1 cellular context compared by ENCODE assay signal in the genomic region with DNA sequence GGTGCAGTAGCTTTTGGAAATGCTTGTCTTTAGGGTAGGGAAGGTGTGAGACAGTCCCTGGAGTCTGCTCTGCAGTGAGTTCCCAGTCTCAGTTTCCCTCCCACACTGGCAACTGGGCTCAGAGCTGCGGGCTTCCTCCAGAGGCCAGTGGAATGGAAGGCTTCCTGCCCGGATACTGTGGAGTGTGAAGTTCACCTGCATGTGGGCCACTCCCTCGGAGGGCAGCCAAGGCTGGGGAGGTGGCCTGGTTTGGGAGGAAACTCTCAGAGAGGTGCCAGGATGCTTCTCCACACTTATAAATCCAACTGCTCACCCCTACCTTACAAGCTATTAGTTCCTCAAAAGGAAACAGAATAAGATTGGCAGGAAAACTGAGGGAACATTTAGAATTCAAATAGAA.
TF ChIP-seq lines count a peak whose summit lies in the region.

No MANE protein-coding gene starts in this region.

TF ChIP-seq in IMR-90, 13 proteins besides CTCF, POLR2A, EP300 and RAD21:
- TF ChIP-seq BHLHE40 (IDR thresholded peaks at IDR 0.05; ENCODE audit: low read depth, low read length), result no peak
- no peak for TF ChIP-seq CHD1 (IDR thresholded peaks at IDR 0.05; ENCODE audit: low read depth, low read length)
- TF ChIP-seq SMC3 (IDR thresholded peaks at IDR 0.05; ENCODE audit: low read depth, low read length), result no peak
- no peak for TF ChIP-seq MAZ (IDR thresholded peaks at IDR 0.05; ENCODE audit: borderline replicate concordance, low read depth, low read length)
- TF ChIP-seq MXI1 (IDR thresholded peaks at IDR 0.05; ENCODE audit: borderline replicate concordance, low read depth, low read length), result no peak
- no peak for TF ChIP-seq CEBPB (IDR thresholded peaks at IDR 0.05; ENCODE audit: low read depth, low read length)
